ENCODE assay signal across 24 cellular contexts in genomic region chr11:121099364-121099763, GRCh38. TPM values are rescaled to one million over a fixed set of nuclear protein-coding genes. Genes with fewer than 3 reads are reported as not detected.
DNase-seq lines count a peak whose midpoint lies in the region; ATAC-seq, FAIRE-seq and TF ChIP-seq lines count a peak whose summit lies in the region.
"Had no signal": no experiment of that assay in that cellular context is flagged by ENCODE, and none has a peak within 500 bp of the region (broad histone marks: within the 10 kb centered on the region; RNA-seq: fewer than 3 reads in every experiment).

No MANE protein-coding gene starts in this region.

- no peak overlapping the region for H3K4me3 Mint-ChIP-seq in activated CD4-positive, alpha-beta T cell treated with anti-CD3 and anti-CD28 coated beads, Interleukin-2, amount 10 ng/mL, durations not matched to agents 24 days and 14 days
- H3K4me3 Mint-ChIP-seq: CD14-positive monocyte; CD4-positive, alpha-beta T cell; CD8-positive, alpha-beta memory T cell; HFFc6 had no signal

- H3K9me3 ChIP-seq in A549 (no peaks in the 10 kb centered on the region), PC-3 (ENCODE audit: low read length) (no peaks in the 10 kb centered on the region), stomach (no peaks in the 10 kb centered on the region)
- H3K9me3 ChIP-seq: BE2C; BLaER1 treated with 17β-estradiol and CSF1 and Interleukin-3, amounts not matched to agents 10 nM and 100 nM; HAP-1 had no signal

- FAIRE-seq in A549 (lab: Jason Lieb, UNC) (no peak), bronchial epithelial cell (lab: Jason Lieb, UNC) (peak; percentile 23)
- FAIRE-seq: A204.1, H54 had no signal

- BruUV-seq in PC-3 (replicated peaks; lab: Mats Ljungman, UMichigan): no TSS peak

- no peaks in the 10 kb centered on the region for H3K9me2 ChIP-seq in PC-3 (replicated peaks; ENCODE audit: low read length)

- H4K20me1 ChIP-seq in PC-3 (ENCODE audit: low read length): no peaks in the 10 kb centered on the region
- H4K20me1 ChIP-seq: BLaER1 treated with 17β-estradiol and CSF1 and Interleukin-3, amounts not matched to agents 10 nM and 100 nM had no signal

- TF ChIP-seq POLR2A in A549 (IDR thresholded peaks at IDR 0.05; ENCODE audit: low read length) (no peak), stomach (IDR thresholded peaks at IDR 0.05) (no peak)

- H3K27ac Mint-ChIP-seq in activated CD4-positive, alpha-beta T cell treated with anti-CD3 and anti-CD28 coated beads, Interleukin-2, amount 10 ng/mL, durations not matched to agents 24 days and 14 days: no peak overlapping the region
- H3K27ac Mint-ChIP-seq: CD4-positive, alpha-beta T cell; CD8-positive, alpha-beta memory T cell; HFFc6 had no signal

- DNase-seq in DMS53 (lab: John Stamatoyannopoulos, UW): peak; percentile 28
- no peak for DNase-seq in DMS53 treated with DMSO at 0.1 percent for 48 hours (lab: John Stamatoyannopoulos, UW; ENCODE audit: unreplicated experiment)
- no peak for DNase-seq in A549 (ENCODE audit: low read depth in 1 of 2, low spot score in 1 of 2)
- DNase-seq in PC-3: no peak
- DNase-seq in bronchial epithelial cell (ENCODE audit: low read depth): no peak
- no peak for DNase-seq in stomach
- no peak for DNase-seq in activated CD4-positive, alpha-beta T cell treated with anti-CD3 and anti-CD28 coated beads, Interleukin-2, amount 10 ng/mL, durations not matched to agents 24 days and 14 days
- DNase-seq in GM10248 (ENCODE audit: extremely low spot score): no peak
- DNase-seq: ACHN; AML-193; BE2C; Calu3; CD4-positive, alpha-beta T cell; CD8-positive, alpha-beta memory T cell; DMS79; GF-D8; GOT3 had no signal

- H3K4me1 ChIP-seq in A549 (peaks cover 7% of the 10 kb centered on the region; the same call in 1 of the 3 replicates), PC-3 (ENCODE audit: insufficient read depth, low read length) (peaks cover 12% of the 10 kb centered on the region), stomach (peaks cover 0 to under 1% (median 0%) of the 10 kb centered on the region in 4 donors)
- H3K4me1 ChIP-seq: BE2C; BLaER1 treated with 17β-estradiol and CSF1 and Interleukin-3, amounts not matched to agents 10 nM and 100 nM had no signal

- no peak for TF ChIP-seq RAD21 in A549 (conservative IDR thresholded peaks at IDR 0.05 in 1 of 2, IDR thresholded peaks at IDR 0.05 in 1 of 2)

- 91% methylated on average over 3 of the region's 4 CpGs for WGBS in A549 (ENCODE audit: missing lambda C conversion rate)
- WGBS in stomach, 5 donors: 76 to 92% (median 84%) methylated on average over 4 of the region's 4 CpGs

- CTCF ChIA-PET in A549 (lab: Yijun Ruan, JAX) (interaction anchor here (1.0 to 1.4 kb wide), 2 partner anchors 9 to 12 kb away, joined by 3 to 6 read pairs; no protein-coding TSS in a partner anchor), PC-3 (lab: Charles Lee) (no interaction called here), GM10248 (lab: Yijun Ruan, JAX) (no interaction called here)

- H3K4me1 Mint-ChIP-seq in activated CD4-positive, alpha-beta T cell treated with anti-CD3 and anti-CD28 coated beads, Interleukin-2, amount 10 ng/mL, durations not matched to agents 24 days and 14 days: no peaks in the 10 kb centered on the region
- H3K4me1 Mint-ChIP-seq: CD14-positive monocyte; CD8-positive, alpha-beta memory T cell had no signal

- H3F3A ChIP-seq in PC-3 (ENCODE audit: low read length, unreplicated experiment): no peaks in the 10 kb centered on the region

- H3K79me2 ChIP-seq in PC-3 (ENCODE audit: low read length): no peaks in the 10 kb centered on the region

- H2AFZ ChIP-seq in PC-3 (ENCODE audit: low read length): no peak overlapping the region

- peaks cover 3% of the 10 kb centered on the region for H3K9me3 Mint-ChIP-seq in activated CD4-positive, alpha-beta T cell treated with anti-CD3 and anti-CD28 coated beads, Interleukin-2, amount 10 ng/mL, durations not matched to agents 24 days and 14 days
- H3K9me3 Mint-ChIP-seq: CD4-positive, alpha-beta T cell; CD8-positive, alpha-beta memory T cell; HFFc6 had no signal

- no peaks in the 10 kb centered on the region for H3K36me3 Mint-ChIP-seq in activated CD4-positive, alpha-beta T cell treated with anti-CD3 and anti-CD28 coated beads, Interleukin-2, amount 10 ng/mL, durations not matched to agents 24 days and 14 days (ENCODE audit: low read depth)
- H3K36me3 Mint-ChIP-seq: CD14-positive monocyte; CD8-positive, alpha-beta memory T cell had no signal

- H3K36me3 ChIP-seq in PC-3 (ENCODE audit: low read depth, low read length): no peaks in the 10 kb centered on the region
- H3K36me3 ChIP-seq in bronchial epithelial cell (ENCODE audit: control insufficient read depth, insufficient read depth, low read length): no peaks in the 10 kb centered on the region
- H3K36me3 ChIP-seq in stomach: no peaks in the 10 kb centered on the region
- H3K36me3 ChIP-seq: BE2C; BLaER1 treated with 17β-estradiol and CSF1 and Interleukin-3, amounts not matched to agents 10 nM and 100 nM; HAP-1 had no signal

- ATAC-seq in A549 (no peak), PC-3 (no peak)

- no peak overlapping the region for H3K27ac ChIP-seq in A549
- H3K27ac ChIP-seq in PC-3 (ENCODE audit: low read length): no peak overlapping the region
- no peak overlapping the region for H3K27ac ChIP-seq in stomach
- H3K27ac ChIP-seq: 22Rv1; BLaER1 treated with 17β-estradiol and CSF1 and Interleukin-3, amounts not matched to agents 10 nM and 100 nM had no signal

- H3K4me2 ChIP-seq in A549 (0 out of 3 replicates have a peak overlapping the region, but pooled peaks have one; percentile 30), PC-3 (ENCODE audit: low read length) (peak overlapping the region; percentile 9; the same call in 1 of the 2 replicates)
- H3K4me2 ChIP-seq: BLaER1 treated with 17β-estradiol and CSF1 and Interleukin-3, amounts not matched to agents 10 nM and 100 nM had no signal

- peaks cover 27% of the 10 kb centered on the region for H3K27me3 ChIP-seq in PC-3 (ENCODE audit: low read length)
- H3K27me3 ChIP-seq in bronchial epithelial cell (ENCODE audit: control insufficient read depth, insufficient read depth, low read length): no peaks in the 10 kb centered on the region
- no peaks in the 10 kb centered on the region for H3K27me3 ChIP-seq in stomach
- H3K27me3 ChIP-seq: BE2C; BLaER1 treated with 17β-estradiol and CSF1 and Interleukin-3, amounts not matched to agents 10 nM and 100 nM had no signal

- H3K4me3 ChIP-seq in A549 (no peak overlapping the region), PC-3 (ENCODE audit: low read length) (no peak overlapping the region), bronchial epithelial cell (ENCODE audit: low read depth, low read length) (no peak overlapping the region), stomach (no peak overlapping the region)
- H3K4me3 ChIP-seq: BLaER1 treated with 17β-estradiol and CSF1 and Interleukin-3, amounts not matched to agents 10 nM and 100 nM; HAP-1 had no signal

- peaks cover 4% of the 10 kb centered on the region for H3K27me3 Mint-ChIP-seq in activated CD4-positive, alpha-beta T cell treated with anti-CD3 and anti-CD28 coated beads, Interleukin-2, amount 10 ng/mL, durations not matched to agents 24 days and 14 days
- H3K27me3 Mint-ChIP-seq: CD4-positive, alpha-beta T cell had no signal

- intact Hi-C loops in PC-3 (cut with micrococcal nuclease): no loop called here
- intact Hi-C loops in stomach (cut with DNase I; ENCODE audit: low total_unique reads): no loop called here
- intact Hi-C loops in activated CD4-positive, alpha-beta T cell treated with anti-CD3 and anti-CD28 coated beads, Interleukin-2, amount 10 ng/mL, durations not matched to agents 24 days and 14 days (cut with micrococcal nuclease): no loop called here

- TF ChIP-seq CTCF in A549 (IDR thresholded peaks at IDR 0.05) (no peak), PC-3 (conservative IDR thresholded peaks at IDR 0.05; ENCODE audit: low read depth, low read length) (no peak), bronchial epithelial cell (IDR thresholded peaks at IDR 0.05; ENCODE audit: insufficient read depth, low read length, severe bottlenecking) (no peak), stomach (IDR thresholded peaks at IDR 0.05) (no peak), GM10248 (IDR thresholded peaks at IDR 0.05; ENCODE audit: control extremely low read depth, extremely low read depth, low read depth, missing control alignments) (no peak)

- H3K9ac ChIP-seq in PC-3 (ENCODE audit: low read length): no peak overlapping the region
- H3K9ac ChIP-seq: BLaER1 treated with 17β-estradiol and CSF1 and Interleukin-3, amounts not matched to agents 10 nM and 100 nM had no signal

- POLR2A ChIA-PET in A549 (lab: Yijun Ruan, JAX) (no interaction called here), PC-3 (lab: Charles Lee; ENCODE audit: unreplicated experiment) (no interaction called here), GM10248 (lab: Yijun Ruan, JAX) (no interaction called here)

- TF ChIP-seq EP300 in A549 (IDR thresholded peaks at IDR 0.05) (no peak), stomach (IDR thresholded peaks at IDR 0.05) (no peak)

TF ChIP-seq in A549, 52 proteins besides CTCF, POLR2A, EP300 and RAD21:
- TF ChIP-seq FOSB (CRISPR knock-in tag; IDR thresholded peaks at IDR 0.05) (no peak), POLR2AphosphoS2 (conservative IDR thresholded peaks at IDR 0.05; ENCODE audit: low read length) (no peak), FOSL2 (IDR thresholded peaks at IDR 0.05) (no peak), FOSL2 (CRISPR knock-in tag; IDR thresholded peaks at IDR 0.05) (no peak)
- TF ChIP-seq, protein P1, sequence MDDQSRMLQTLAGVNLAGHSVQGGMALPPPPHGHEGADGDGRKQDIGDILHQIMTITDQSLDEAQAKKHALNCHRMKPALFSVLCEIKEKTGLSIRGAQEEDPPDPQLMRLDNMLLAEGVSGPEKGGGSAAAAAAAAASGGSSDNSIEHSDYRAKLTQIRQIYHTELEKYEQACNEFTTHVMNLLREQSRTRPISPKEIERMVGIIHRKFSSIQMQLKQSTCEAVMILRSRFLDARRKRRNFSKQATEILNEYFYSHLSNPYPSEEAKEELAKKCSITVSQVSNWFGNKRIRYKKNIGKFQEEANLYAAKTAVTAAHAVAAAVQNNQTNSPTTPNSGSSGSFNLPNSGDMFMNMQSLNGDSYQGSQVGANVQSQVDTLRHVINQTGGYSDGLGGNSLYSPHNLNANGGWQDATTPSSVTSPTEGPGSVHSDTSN (IDR thresholded peaks at IDR 0.05): no peak
TF ChIP-seq in A549: peak in this region for 0.

RNA-seq across cellular contexts. Expression of gene TECTA, which starts 1.7 kb away (rescaled TPM):
- polyA plus RNA-seq in A549 (2011; rRNA removed): 0.12 and 0.14 TPM in 2 replicates
- polyA plus RNA-seq in A549 (2012; cell fraction: cytosol; rRNA removed): 0.06 and 0.08 TPM in 2 replicates
- 0.28 and 0.50 TPM in 2 replicates for polyA plus RNA-seq in A549 (2012; cell fraction: nucleus; rRNA removed)
- polyA plus RNA-seq in A549 (2017; fragmentation: RNase III; extraction: RNeasy Plus Mini Kit Qiagen cat#74134 plus additional on column Dnase treatment): 0.05 to 0.12 TPM (median 0.05 TPM) in 3 replicates
- 0.12 and 0.39 TPM in 2 replicates for polyA minus RNA-seq in A549 (2011; rRNA and poly(A)+ RNA removed)
- total RNA-seq in PC-3 (2014; rRNA removed): 0.11 and 0.46 TPM in 2 replicates
- total RNA-seq in bronchial epithelial cell: under 0.01 and 0.38 TPM in 2 replicates
- 1 to 10 TPM in 2 of 5 donors, not detected in 3; 1.1 to 1.4 TPM for total RNA-seq in stomach
- under 1 TPM; 0.06 to 0.25 (median 0.15) TPM for polyA plus RNA-seq in stomach
- 0.09 TPM in 2 replicates for total RNA-seq in activated CD4-positive, alpha-beta T cell treated with anti-CD3 and anti-CD28 coated beads, Interleukin-2, amount 10 ng/mL, durations not matched to agents 24 days and 14 days
- total RNA-seq: Calu3 had no signal
- polyA plus RNA-seq: CD14-positive monocyte; CD8-positive, alpha-beta memory T cell had no signal
